1 cellular context compared by ENCODE assay signal in genomic region chr1:27045973-27046558, GRCh38.
TF ChIP-seq lines count a peak whose summit lies in the region.

No MANE protein-coding gene starts in this region.

TF ChIP-seq in GM23338, 12 proteins besides CTCF, POLR2A, EP300 and RAD21 (continued from another document):
- TF ChIP-seq ETS1 (IDR thresholded peaks at IDR 0.05) (no peak), NANOG (IDR thresholded peaks at IDR 0.05; ENCODE audit: borderline replicate concordance) (no peak), REST (IDR thresholded peaks at IDR 0.05; ENCODE audit: unreplicated experiment) (no peak), EZH2 (IDR thresholded peaks at IDR 0.05; ENCODE audit: low read depth, unreplicated experiment) (no peak), EZH2phosphoT487 (IDR thresholded peaks at IDR 0.05; ENCODE audit: unreplicated experiment) (no peak), POLR2AphosphoS5 (IDR thresholded peaks at IDR 0.05; ENCODE audit: low read depth) (no peak)
